In genomic region chr3:50580683-50581458, GRCh38 we compare ENCODE assay signal across 18 cellular contexts. TPM values are rescaled to one million over a fixed set of nuclear protein-coding genes. Genes with fewer than 3 reads are reported as not detected.
DNase-seq lines count a peak whose midpoint lies in the region; ATAC-seq and TF ChIP-seq lines count a peak whose summit lies in the region.
"Had no signal": no experiment of that assay in that cellular context is flagged by ENCODE, and none has a peak within 500 bp of the region (broad histone marks: within the 10 kb centered on the region; RNA-seq: fewer than 3 reads in every experiment).

No MANE protein-coding gene starts in this region.

- H3K36me3 ChIP-seq in brain microvascular endothelial cell (replicated peaks) (no peaks in the 10 kb centered on the region), lung (ENCODE audit: control insufficient read depth in 2 of 2, insufficient read depth in 2 of 2, low read length in 2 of 2) (peaks cover 0 to 33% of the 10 kb centered on the region in 2 donors), SK-N-SH (replicated peaks in 1 of 2; ENCODE audit: control insufficient read depth in 1 of 2, insufficient read depth in 2 of 2, low read length in 1 of 2) (peaks cover 4 to 27% of the 10 kb centered on the region in 2 experiments)

- no peaks in the 10 kb centered on the region for H3K9me2 ChIP-seq in SK-N-SH

- TF ChIP-seq RAD21 in SK-N-SH (IDR thresholded peaks at IDR 0.05; ENCODE audit: low read length): no peak

- H4K20me1 ChIP-seq in SK-N-SH (ENCODE audit: insufficient read depth): no peaks in the 10 kb centered on the region

- intact Hi-C loops in activated CD4-positive, alpha-beta T cell treated with anti-CD3 and anti-CD28 coated beads, Interleukin-2, amount 10 ng/mL, durations not matched to agents 24 days and 14 days (cut with micrococcal nuclease): no loop called here

- no peak overlapping the region for H2AFZ ChIP-seq in SK-N-SH (ENCODE audit: low read depth)
- H2AFZ ChIP-seq: PC-9 had no signal

- TF ChIP-seq EP300 in SK-N-SH (IDR thresholded peaks at IDR 0.05; ENCODE audit: borderline replicate concordance in 1 of 2, low read depth in 1 of 2, low read length in 1 of 2): no peak

- no peak overlapping the region for H3K4me3 ChIP-seq in HFF-Myc (replicated peaks; ENCODE audit: low read depth, low read length)
- H3K4me3 ChIP-seq in brain microvascular endothelial cell (ENCODE audit: low read depth, low read length): no peak overlapping the region
- H3K4me3 ChIP-seq in lung: no peak overlapping the region
- H3K4me3 ChIP-seq in SK-N-SH (ENCODE audit: low read depth in 2 of 2, low read length in 1 of 2): no peak overlapping the region
- H3K4me3 ChIP-seq: cardiac muscle cell, left lung, PC-9, skin epidermis had no signal

- in situ Hi-C loops in brain microvascular endothelial cell (cut with HindIII; ENCODE audit: low pct_ligation_motif_present, low sequenced_read_pairs): no loop called here

- no peaks in the 10 kb centered on the region for H3K9me3 ChIP-seq in lung (ENCODE audit: control insufficient read depth in 2 of 2, insufficient read depth in 1 of 2, low read length in 1 of 2)
- no peaks in the 10 kb centered on the region for H3K9me3 ChIP-seq in SK-N-SH
- H3K9me3 ChIP-seq: left lung had no signal

- no peaks in the 10 kb centered on the region for H3K27me3 Mint-ChIP-seq in activated CD4-positive, alpha-beta T cell treated with anti-CD3 and anti-CD28 coated beads, Interleukin-2, amount 10 ng/mL, durations not matched to agents 24 days and 14 days

- H3K4me1 ChIP-seq in lung (ENCODE audit: control insufficient read depth in 2 of 2, insufficient read depth in 2 of 2, low read length in 2 of 2) (peaks cover 11 to 24% of the 10 kb centered on the region in 2 donors), SK-N-SH (ENCODE audit: control insufficient read depth in 1 of 2, insufficient read depth in 2 of 2, low read depth in 1 of 2, low read length in 1 of 2) (no peaks in the 10 kb centered on the region)
- H3K4me1 ChIP-seq: foreskin keratinocyte had no signal

- peaks cover 74% of the 10 kb centered on the region for H3K4me1 Mint-ChIP-seq in activated CD4-positive, alpha-beta T cell treated with anti-CD3 and anti-CD28 coated beads, Interleukin-2, amount 10 ng/mL, durations not matched to agents 24 days and 14 days

- H3K79me2 ChIP-seq in SK-N-SH (ENCODE audit: insufficient read depth): no peaks in the 10 kb centered on the region

- CTCF ChIA-PET in SK-N-SH (lab: Yijun Ruan, JAX): interaction anchor here (0.7 to 31.2 kb wide), 4 partner anchors 9 to 28 kb away, joined by 3 to 648 read pairs (median 10); partner anchors contain the start of genes C3orf18, CISH, HEMK1 and MAPKAPK3

- peak; percentile 10 for TF ChIP-seq CTCF in HFF-Myc (IDR thresholded peaks at IDR 0.05; ENCODE audit: low read depth, low read length, missing control alignments)
- TF ChIP-seq CTCF in brain microvascular endothelial cell (IDR thresholded peaks at IDR 0.05; ENCODE audit: low read depth, low read length, missing control alignments): peak; percentile 36
- TF ChIP-seq CTCF in lung (IDR thresholded peaks at IDR 0.05; ENCODE audit: control extremely low read depth, extremely low read depth): no peak
- TF ChIP-seq CTCF in SK-N-SH (IDR thresholded peaks at IDR 0.05): no peak

- H3K27ac Mint-ChIP-seq in activated CD4-positive, alpha-beta T cell treated with anti-CD3 and anti-CD28 coated beads, Interleukin-2, amount 10 ng/mL, durations not matched to agents 24 days and 14 days: peak overlapping the region; percentile 80

- H3K27me3 ChIP-seq in brain microvascular endothelial cell (replicated peaks) (no peaks in the 10 kb centered on the region), lung (ENCODE audit: control insufficient read depth, insufficient read depth) (no peaks in the 10 kb centered on the region), SK-N-SH (ENCODE audit: insufficient read depth) (no peaks in the 10 kb centered on the region)
- H3K27me3 ChIP-seq: cardiac muscle cell, foreskin keratinocyte, left lung had no signal

- no peaks in the 10 kb centered on the region for H3F3A ChIP-seq in SK-N-SH (replicated peaks; ENCODE audit: insufficient read depth)

- no peak for ATAC-seq in lung (ENCODE audit: insufficient read depth, low FRiP score)
- ATAC-seq: foreskin keratinocyte had no signal

- POLR2A ChIA-PET in SK-N-SH (lab: Yijun Ruan, JAX): interaction anchor here (0.8 kb wide), 1 partner anchor 10 kb away, joined by 3 read pairs; no protein-coding TSS in a partner anchor

- no peak overlapping the region for H3K4me2 ChIP-seq in SK-N-SH
- H3K4me2 ChIP-seq: PC-9 had no signal

- no peak overlapping the region for H3K9ac ChIP-seq in SK-N-SH

- H3K4me3 Mint-ChIP-seq in activated CD4-positive, alpha-beta T cell treated with anti-CD3 and anti-CD28 coated beads, Interleukin-2, amount 10 ng/mL, durations not matched to agents 24 days and 14 days: no peak overlapping the region

- peak; percentile 75 for DNase-seq in activated CD4-positive, alpha-beta T cell treated with anti-CD3 and anti-CD28 coated beads, Interleukin-2, amount 10 ng/mL, durations not matched to agents 24 days and 14 days
- no peak for DNase-seq in activated CD4-positive, alpha-beta T cell treated with anti-CD3 and anti-CD28 coated beads for 1 hour
- DNase-seq in HFF-Myc (ENCODE audit: extremely low read depth, low read depth) (no peak), brain microvascular endothelial cell (no peak), lung (ENCODE audit: low spot score) (no peak), GM03348 (ENCODE audit: low spot score) (no peak), SK-N-SH (no peak), SHP77 treated with DMSO at 0.1 percent for 48 hours (lab: John Stamatoyannopoulos, UW) (no peak)
- DNase-seq: 8988T; effector CD8-positive, alpha-beta T cell; foreskin keratinocyte; KBM-7; left lung; NCI-H69 had no signal

- H3K9me3 Mint-ChIP-seq in activated CD4-positive, alpha-beta T cell treated with anti-CD3 and anti-CD28 coated beads, Interleukin-2, amount 10 ng/mL, durations not matched to agents 24 days and 14 days: no peaks in the 10 kb centered on the region

- H3K27ac ChIP-seq in brain microvascular endothelial cell: no peak overlapping the region
- peak overlapping the region; percentile 38 to 82 for H3K27ac ChIP-seq in lung (ENCODE audit: low read depth in 1 of 2, low read length in 1 of 2)
- H3K27ac ChIP-seq in SK-N-SH (ENCODE audit: low read depth in 2 of 2, low read length in 1 of 2): no peak overlapping the region
- H3K27ac ChIP-seq: cardiac muscle cell, foreskin keratinocyte, HL-60, PC-9 had no signal

- H3K36me3 Mint-ChIP-seq in activated CD4-positive, alpha-beta T cell treated with anti-CD3 and anti-CD28 coated beads, Interleukin-2, amount 10 ng/mL, durations not matched to agents 24 days and 14 days (ENCODE audit: low read depth): peaks cover 77% of the 10 kb centered on the region

- 84 to 85% methylated on average over 9 of the region's 9 CpGs for WGBS in lung, 2 donors
- 86% methylated on average over 7 of the region's 9 CpGs for WGBS in SK-N-SH (ENCODE audit: low lambda C conversion rate)

TF ChIP-seq in SK-N-SH, 30 proteins besides CTCF, POLR2A, EP300 and RAD21:
- TF ChIP-seq GABPA (IDR thresholded peaks at IDR 0.05; ENCODE audit: low read depth) (no peak), CHD2 (IDR thresholded peaks at IDR 0.05; ENCODE audit: low read length, partially characterized antibody) (no peak), RFX5 (IDR thresholded peaks at IDR 0.05; ENCODE audit: low read length) (no peak), RCOR1 (IDR thresholded peaks at IDR 0.05; ENCODE audit: low read length) (no peak), MXI1 (IDR thresholded peaks at IDR 0.05; ENCODE audit: low read depth, low read length) (no peak), FOSL2 (IDR thresholded peaks at IDR 0.05; ENCODE audit: borderline replicate concordance, low read depth) (no peak)

RNA-seq across cellular contexts. Expression of gene HEMK1, which starts 11.5 kb away (rescaled TPM):
- total RNA-seq in activated CD4-positive, alpha-beta T cell treated with anti-CD3 and anti-CD28 coated beads, Interleukin-2, amount 10 ng/mL, durations not matched to agents 24 days and 14 days: 62.9 and 66.0 TPM in 2 replicates
- 10 to 100 TPM; 17.3 to 28.0 TPM for total RNA-seq in lung
- 10 to 100 TPM; 16.0 to 20.1 TPM for polyA plus RNA-seq in lung
- polyA plus RNA-seq in SK-N-SH (2012; rRNA removed): 15.4 and 21.7 TPM in 2 replicates
- polyA plus RNA-seq in SK-N-SH (2012; cell fraction: cytosol; rRNA removed): 7.1 and 10.6 TPM in 2 replicates
- 82.8 and 88.7 TPM in 2 replicates for polyA plus RNA-seq in SK-N-SH (2012; cell fraction: nucleus; rRNA removed)

RNA-seq across cellular contexts. Expression of gene C3orf18, which starts 13.3 kb away (rescaled TPM):
- 32.6 and 35.4 TPM in 2 replicates for total RNA-seq in activated CD4-positive, alpha-beta T cell treated with anti-CD3 and anti-CD28 coated beads, Interleukin-2, amount 10 ng/mL, durations not matched to agents 24 days and 14 days
- 1 to 10 TPM; 5.7 to 7.0 TPM for total RNA-seq in lung
- polyA plus RNA-seq in lung (1 to 10 TPM; 2.7 to 3.2 TPM), SK-N-SH (2012; rRNA removed) (19.7 and 27.2 TPM in 2 replicates)
- 11.3 and 16.2 TPM in 2 replicates for polyA plus RNA-seq in SK-N-SH (2012; cell fraction: cytosol; rRNA removed)
- 50.5 and 50.7 TPM in 2 replicates for polyA plus RNA-seq in SK-N-SH (2012; cell fraction: nucleus; rRNA removed)

RNA-seq across cellular contexts. Expression of gene CISH, which starts 30.7 kb away (rescaled TPM):
- total RNA-seq in activated CD4-positive, alpha-beta T cell treated with anti-CD3 and anti-CD28 coated beads, Interleukin-2, amount 10 ng/mL, durations not matched to agents 24 days and 14 days: 359 and 361 TPM in 2 replicates
- 10 to 100 TPM; 42.9 to 50.2 TPM for total RNA-seq in lung
- polyA plus RNA-seq in lung (100 to 1,000 TPM in 1 of 2 donors, 10 to 100 TPM in 1; 37.8 to 104 TPM), SK-N-SH (2012; rRNA removed) (2.0 and 2.6 TPM in 2 replicates)
- polyA plus RNA-seq in SK-N-SH (2012; cell fraction: cytosol; rRNA removed): 1.2 and 1.8 TPM in 2 replicates
- 3.7 TPM in 2 replicates for polyA plus RNA-seq in SK-N-SH (2012; cell fraction: nucleus; rRNA removed)

RNA-seq across cellular contexts. Expression of gene MAPKAPK3, which starts 36.1 kb away (rescaled TPM):
- 199 and 207 TPM in 2 replicates for total RNA-seq in activated CD4-positive, alpha-beta T cell treated with anti-CD3 and anti-CD28 coated beads, Interleukin-2, amount 10 ng/mL, durations not matched to agents 24 days and 14 days
- total RNA-seq in lung: 10 to 100 TPM; 23.6 to 96.1 TPM
- 10 to 100 TPM; 50.8 to 92.1 TPM for polyA plus RNA-seq in lung
- 29.4 and 35.6 TPM in 2 replicates for polyA plus RNA-seq in SK-N-SH (2012; rRNA removed)
- 18.9 and 25.5 TPM in 2 replicates for polyA plus RNA-seq in SK-N-SH (2012; cell fraction: cytosol; rRNA removed)
- 22.6 and 25.7 TPM in 2 replicates for polyA plus RNA-seq in SK-N-SH (2012; cell fraction: nucleus; rRNA removed)

Comparison
In these comparisons a context has a peak if more than half of its experiments do, and no peak if none do; other contexts are left out.
1. CTCF ChIP-seq: peak in HFF-Myc (single experiment) and brain microvascular endothelial cell (single experiment); none in lung (single experiment) and SK-N-SH (single experiment).
2. H3K27ac ChIP-seq: peak in lung (2 of 2); none in brain microvascular endothelial cell (single experiment) and SK-N-SH (0 of 2).